ENCODE assay signal across 13 cellular contexts in genomic region chr2:20635096-20635475, GRCh38. TPM values are rescaled to one million over a fixed set of nuclear protein-coding genes. Genes with fewer than 3 reads are reported as not detected.
DNase-seq lines count a peak whose midpoint lies in the region; ATAC-seq, FAIRE-seq and TF ChIP-seq lines count a peak whose summit lies in the region.
"Had no signal": no experiment of that assay in that cellular context is flagged by ENCODE, and none has a peak within 500 bp of the region (broad histone marks: within the 10 kb centered on the region; RNA-seq: fewer than 3 reads in every experiment).

No MANE protein-coding gene starts in this region.

- H3K9me3 ChIP-seq in SK-N-MC (ENCODE audit: low read depth, low read length) (no peaks in the 10 kb centered on the region), stomach smooth muscle (ENCODE audit: control insufficient read depth in 2 of 2, low read length in 2 of 2) (no peaks in the 10 kb centered on the region)

- H3K27me3 Mint-ChIP-seq in osteocyte (ENCODE audit: unreplicated experiment): no peaks in the 10 kb centered on the region
- H3K27me3 Mint-ChIP-seq: activated CD4-positive, alpha-beta memory T cell treated with anti-CD3 and anti-CD28 coated beads for 36 hours; dendritic cell treated with granulocyte-macrophage colony-stimulating factor and Interleukin-4, amounts not matched to agents 40 ng/mL and 50 ng/mL, for 4 days had no signal

- FAIRE-seq in urothelium cell line (lab: Jason Lieb, UNC): no peak

- peak; percentile 5 for ATAC-seq in left colon

- H3K9ac ChIP-seq in SK-N-MC (ENCODE audit: insufficient read length): no peak overlapping the region
- peak overlapping the region; percentile 65 to 80 for H3K9ac ChIP-seq in stomach smooth muscle (ENCODE audit: low read length in 2 of 2)

- H3K36me3 ChIP-seq in SK-N-MC (ENCODE audit: insufficient read depth, low read length) (no peaks in the 10 kb centered on the region), stomach smooth muscle (ENCODE audit: control insufficient read depth in 2 of 2, insufficient read depth in 2 of 2, low read length in 2 of 2) (peaks cover 5 to 23% of the 10 kb centered on the region in 2 donors)

- H3K4me3 Mint-ChIP-seq in osteocyte (ENCODE audit: unreplicated experiment): no peak overlapping the region
- H3K4me3 Mint-ChIP-seq: activated CD4-positive, alpha-beta memory T cell treated with anti-CD3 and anti-CD28 coated beads for 36 hours; dendritic cell treated with granulocyte-macrophage colony-stimulating factor and Interleukin-4, amounts not matched to agents 40 ng/mL and 50 ng/mL, for 4 days had no signal

- H3K36me3 Mint-ChIP-seq in osteocyte (ENCODE audit: unreplicated experiment): peaks cover 29% of the 10 kb centered on the region

- no peak overlapping the region for H3K27ac Mint-ChIP-seq in osteocyte (ENCODE audit: unreplicated experiment)
- H3K27ac Mint-ChIP-seq: activated CD4-positive, alpha-beta memory T cell treated with anti-CD3 and anti-CD28 coated beads for 36 hours; dendritic cell treated with granulocyte-macrophage colony-stimulating factor and Interleukin-4, amounts not matched to agents 40 ng/mL and 50 ng/mL, for 4 days had no signal

- H3K4me3 ChIP-seq in SK-N-MC: no peak overlapping the region
- no peak overlapping the region for H3K4me3 ChIP-seq in stomach smooth muscle (ENCODE audit: low read length in 2 of 2)

- DNase-seq in DMS153 treated with DMSO at 0.1 percent for 48 hours (lab: John Stamatoyannopoulos, UW; ENCODE audit: unreplicated experiment) (peak; percentile 11), DMS153 (lab: John Stamatoyannopoulos, UW) (no peak), SK-N-MC (ENCODE audit: low read depth, low spot score) (no peak), left colon (peak in 1 of 2 donors; percentile 58), osteocyte (ENCODE audit: extremely low spot score, unreplicated experiment) (no peak), urothelium cell line (ENCODE audit: low spot score) (no peak), ecto neural progenitor cell (ENCODE audit: low spot score) (no peak)
- DNase-seq: activated gamma-delta T cell treated with Interleukin-2 at 50 U/mL for 16 hours, DND-41 had no signal

- 0 out of 2 replicates have a peak overlapping the region, but pooled peaks have one; percentile 5 for H3K27ac ChIP-seq in SK-N-MC
- H3K27ac ChIP-seq in stomach smooth muscle (ENCODE audit: low read length): peak overlapping the region; percentile 99
- H3K27ac ChIP-seq: 22Rv1 had no signal

- H3K4me1 Mint-ChIP-seq in osteocyte (ENCODE audit: unreplicated experiment): peaks cover 20% of the 10 kb centered on the region

- H3K27me3 ChIP-seq in stomach smooth muscle (ENCODE audit: control insufficient read depth in 1 of 2, insufficient read depth in 2 of 2, low read length in 2 of 2): no peaks in the 10 kb centered on the region

- no peaks in the 10 kb centered on the region for H3K9me3 Mint-ChIP-seq in osteocyte (ENCODE audit: unreplicated experiment)
- H3K9me3 Mint-ChIP-seq: activated CD4-positive, alpha-beta memory T cell treated with anti-CD3 and anti-CD28 coated beads for 36 hours; dendritic cell treated with granulocyte-macrophage colony-stimulating factor and Interleukin-4, amounts not matched to agents 40 ng/mL and 50 ng/mL, for 4 days had no signal

- intact Hi-C loops in left colon (cut with DNase I, micrococcal nuclease): loop anchor here in 1 of 2 donors (5.0 kb wide), 2 partner anchors 193 to 238 kb away; no protein-coding TSS in a partner anchor

- peaks cover 94% of the 10 kb centered on the region for H3K4me1 ChIP-seq in stomach smooth muscle (ENCODE audit: control insufficient read depth, insufficient read depth, low read length)

- no peak for TF ChIP-seq CTCF in osteocyte (IDR thresholded peaks at IDR 0.05)

RNA-seq across cellular contexts. Expression of gene HS1BP3, which starts 15.8 kb away (rescaled TPM):
- total RNA-seq in left colon (10 to 100 TPM; 26.9 to 33.5 TPM), osteocyte (40.5 and 42.8 TPM in 2 replicates)

RNA-seq across cellular contexts. Expression of gene GDF7, which starts 31.9 kb away (rescaled TPM):
- under 1 TPM; 0.18 to 0.25 TPM for total RNA-seq in left colon
- 9.0 and 10.1 TPM in 2 replicates for total RNA-seq in osteocyte
